ENCODE assay signal across 1 cellular context in genomic region chrX:120309873-120310730, GRCh38.
TF ChIP-seq lines count a peak whose summit lies in the region.

No MANE protein-coding gene starts in this region.

TF ChIP-seq in HEK293, 187 proteins besides CTCF, POLR2A, EP300 and RAD21 (continued from another document and continues in another):
- no peak for TF ChIP-seq GFI1B (tag by site-specific recombination; IDR thresholded peaks at IDR 0.05)
- TF ChIP-seq ZNF660 (tag by site-specific recombination; IDR thresholded peaks at IDR 0.05): no peak
- TF ChIP-seq ZNF37A (tag by site-specific recombination; IDR thresholded peaks at IDR 0.05): no peak
- TF ChIP-seq FEZF1 (tag by site-specific recombination; IDR thresholded peaks at IDR 0.05): no peak
- TF ChIP-seq ZIC2 (tag by site-specific recombination; IDR thresholded peaks at IDR 0.05): no peak
- TF ChIP-seq PRDM1 (tag by site-specific recombination; IDR thresholded peaks at IDR 0.05): peak; percentile 26; the same call in 1 of the 2 replicates
- 0 out of 2 replicates have a peak, but pooled peaks have one; percentile 9 for TF ChIP-seq ZNF501 (tag by site-specific recombination; IDR thresholded peaks at IDR 0.05)
- TF ChIP-seq ZNF311 (tag by site-specific recombination; IDR thresholded peaks at IDR 0.05; ENCODE audit: borderline replicate concordance): no peak
- TF ChIP-seq ZBTB11 (tag by site-specific recombination; conservative IDR thresholded peaks at IDR 0.05; ENCODE audit: low read depth): no peak
- no peak for TF ChIP-seq ZNF530 (tag by site-specific recombination; IDR thresholded peaks at IDR 0.05; ENCODE audit: low read depth)
- no peak for TF ChIP-seq OSR2 (tag by site-specific recombination; IDR thresholded peaks at IDR 0.05)
- 0 out of 2 replicates have a peak, but pooled peaks have one; percentile 1 for TF ChIP-seq ZFP69B (tag by site-specific recombination; IDR thresholded peaks at IDR 0.05)
- no peak for TF ChIP-seq ZFP37 (tag by site-specific recombination; IDR thresholded peaks at IDR 0.05)
- no peak for TF ChIP-seq ZNF548 (tag by site-specific recombination; IDR thresholded peaks at IDR 0.05)
- TF ChIP-seq, protein P1, sequence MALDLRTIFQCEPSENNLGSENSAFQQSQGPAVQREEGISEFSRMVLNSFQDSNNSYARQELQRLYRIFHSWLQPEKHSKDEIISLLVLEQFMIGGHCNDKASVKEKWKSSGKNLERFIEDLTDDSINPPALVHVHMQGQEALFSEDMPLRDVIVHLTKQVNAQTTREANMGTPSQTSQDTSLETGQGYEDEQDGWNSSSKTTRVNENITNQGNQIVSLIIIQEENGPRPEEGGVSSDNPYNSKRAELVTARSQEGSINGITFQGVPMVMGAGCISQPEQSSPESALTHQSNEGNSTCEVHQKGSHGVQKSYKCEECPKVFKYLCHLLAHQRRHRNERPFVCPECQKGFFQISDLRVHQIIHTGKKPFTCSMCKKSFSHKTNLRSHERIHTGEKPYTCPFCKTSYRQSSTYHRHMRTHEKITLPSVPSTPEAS (tag by site-specific recombination; IDR thresholded peaks at IDR 0.05): no peak
- no peak for TF ChIP-seq ZNF2 (tag by site-specific recombination; IDR thresholded peaks at IDR 0.05)
- no peak for TF ChIP-seq ZNF621 (tag by site-specific recombination; IDR thresholded peaks at IDR 0.05)
- no peak for TF ChIP-seq EGR2 (tag by site-specific recombination; IDR thresholded peaks at IDR 0.05; ENCODE audit: low read depth)
- TF ChIP-seq KLF10 (tag by site-specific recombination; IDR thresholded peaks at IDR 0.05): no peak
- TF ChIP-seq, protein P2, sequence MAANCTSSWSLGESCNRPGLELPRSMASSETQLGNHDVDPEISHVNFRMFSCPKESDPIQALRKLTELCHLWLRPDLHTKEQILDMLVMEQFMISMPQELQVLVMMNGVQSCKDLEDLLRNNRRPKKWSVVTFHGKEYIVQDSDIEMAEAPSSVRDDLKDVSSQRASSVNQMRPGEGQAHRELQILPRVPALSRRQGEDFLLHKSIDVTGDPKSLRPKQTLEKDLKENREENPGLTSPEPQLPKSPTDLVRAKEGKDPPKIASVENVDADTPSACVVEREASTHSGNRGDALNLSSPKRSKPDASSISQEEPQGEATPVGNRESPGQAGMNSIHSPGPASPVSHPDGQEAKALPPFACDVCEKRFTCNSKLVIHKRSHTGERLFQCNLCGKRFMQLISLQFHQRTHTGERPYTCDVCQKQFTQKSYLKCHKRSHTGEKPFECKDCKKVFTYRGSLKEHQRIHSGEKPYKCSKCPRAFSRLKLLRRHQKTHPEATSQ (tag by site-specific recombination; IDR thresholded peaks at IDR 0.05): no peak
- no peak for TF ChIP-seq ZNF19 (tag by site-specific recombination; IDR thresholded peaks at IDR 0.05; ENCODE audit: low read depth)
- TF ChIP-seq ZNF639 (tag by site-specific recombination; IDR thresholded peaks at IDR 0.05): no peak
- no peak for TF ChIP-seq ZNF571 (tag by site-specific recombination; IDR thresholded peaks at IDR 0.05)
- no peak for TF ChIP-seq KLF1 (tag by site-specific recombination; IDR thresholded peaks at IDR 0.05)
- no peak for TF ChIP-seq ZNF654 (tag by site-specific recombination; IDR thresholded peaks at IDR 0.05; ENCODE audit: low read depth)
- TF ChIP-seq ZNF830 (tag by site-specific recombination; IDR thresholded peaks at IDR 0.05; ENCODE audit: low read depth): no peak
- TF ChIP-seq MZF1 (tag by site-specific recombination; IDR thresholded peaks at IDR 0.05; ENCODE audit: borderline replicate concordance): no peak
- no peak; the same call in 1 of the 2 replicates for TF ChIP-seq ZNF398 (tag by site-specific recombination; IDR thresholded peaks at IDR 0.05)
- TF ChIP-seq ZNF366 (tag by site-specific recombination; conservative IDR thresholded peaks at IDR 0.05): 0 out of 2 replicates have a peak, but pooled peaks have one; percentile 11
- TF ChIP-seq, protein P3, sequence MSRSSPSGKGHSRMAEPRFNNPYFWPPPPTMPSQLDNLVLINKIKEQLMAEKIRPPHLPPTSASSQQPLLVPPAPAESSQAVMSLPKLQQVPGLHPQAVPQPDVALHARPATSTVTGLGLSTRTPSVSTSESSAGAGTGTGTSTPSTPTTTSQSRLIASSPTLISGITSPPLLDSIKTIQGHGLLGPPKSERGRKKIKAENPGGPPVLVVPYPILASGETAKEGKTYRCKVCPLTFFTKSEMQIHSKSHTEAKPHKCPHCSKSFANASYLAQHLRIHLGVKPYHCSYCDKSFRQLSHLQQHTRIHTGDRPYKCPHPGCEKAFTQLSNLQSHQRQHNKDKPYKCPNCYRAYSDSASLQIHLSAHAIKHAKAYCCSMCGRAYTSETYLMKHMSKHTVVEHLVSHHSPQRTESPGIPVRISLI (tag by site-specific recombination; IDR thresholded peaks at IDR 0.05): no peak
- TF ChIP-seq ZNF23 (tag by site-specific recombination; IDR thresholded peaks at IDR 0.05; ENCODE audit: borderline replicate concordance): no peak
- TF ChIP-seq ZNF354C (tag by site-specific recombination; IDR thresholded peaks at IDR 0.05; ENCODE audit: borderline replicate concordance, low read depth): no peak
- no peak for TF ChIP-seq ZNF585B (tag by site-specific recombination; IDR thresholded peaks at IDR 0.05)
- TF ChIP-seq ZBTB48 (tag by site-specific recombination; IDR thresholded peaks at IDR 0.05): no peak
- no peak for TF ChIP-seq ZNF707 (tag by site-specific recombination; IDR thresholded peaks at IDR 0.05)
- TF ChIP-seq ZFHX2 (tag by site-specific recombination; conservative IDR thresholded peaks at IDR 0.05): no peak
- no peak for TF ChIP-seq ZNF792 (tag by site-specific recombination; IDR thresholded peaks at IDR 0.05)
- no peak for TF ChIP-seq ZNF623 (tag by site-specific recombination; IDR thresholded peaks at IDR 0.05)
- no peak for TF ChIP-seq ZNF791 (tag by site-specific recombination; IDR thresholded peaks at IDR 0.05)
- TF ChIP-seq, protein P4, sequence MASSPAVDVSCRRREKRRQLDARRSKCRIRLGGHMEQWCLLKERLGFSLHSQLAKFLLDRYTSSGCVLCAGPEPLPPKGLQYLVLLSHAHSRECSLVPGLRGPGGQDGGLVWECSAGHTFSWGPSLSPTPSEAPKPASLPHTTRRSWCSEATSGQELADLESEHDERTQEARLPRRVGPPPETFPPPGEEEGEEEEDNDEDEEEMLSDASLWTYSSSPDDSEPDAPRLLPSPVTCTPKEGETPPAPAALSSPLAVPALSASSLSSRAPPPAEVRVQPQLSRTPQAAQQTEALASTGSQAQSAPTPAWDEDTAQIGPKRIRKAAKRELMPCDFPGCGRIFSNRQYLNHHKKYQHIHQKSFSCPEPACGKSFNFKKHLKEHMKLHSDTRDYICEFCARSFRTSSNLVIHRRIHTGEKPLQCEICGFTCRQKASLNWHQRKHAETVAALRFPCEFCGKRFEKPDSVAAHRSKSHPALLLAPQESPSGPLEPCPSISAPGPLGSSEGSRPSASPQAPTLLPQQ (tag by site-specific recombination; IDR thresholded peaks at IDR 0.05): no peak
- TF ChIP-seq ZNF518A (tag by site-specific recombination; conservative IDR thresholded peaks at IDR 0.05; ENCODE audit: low read depth): no peak
- TF ChIP-seq ZNF610 (tag by site-specific recombination; IDR thresholded peaks at IDR 0.05; ENCODE audit: borderline replicate concordance): no peak
- no peak for TF ChIP-seq ZNF248 (tag by site-specific recombination; IDR thresholded peaks at IDR 0.05)
- TF ChIP-seq, protein P5, sequence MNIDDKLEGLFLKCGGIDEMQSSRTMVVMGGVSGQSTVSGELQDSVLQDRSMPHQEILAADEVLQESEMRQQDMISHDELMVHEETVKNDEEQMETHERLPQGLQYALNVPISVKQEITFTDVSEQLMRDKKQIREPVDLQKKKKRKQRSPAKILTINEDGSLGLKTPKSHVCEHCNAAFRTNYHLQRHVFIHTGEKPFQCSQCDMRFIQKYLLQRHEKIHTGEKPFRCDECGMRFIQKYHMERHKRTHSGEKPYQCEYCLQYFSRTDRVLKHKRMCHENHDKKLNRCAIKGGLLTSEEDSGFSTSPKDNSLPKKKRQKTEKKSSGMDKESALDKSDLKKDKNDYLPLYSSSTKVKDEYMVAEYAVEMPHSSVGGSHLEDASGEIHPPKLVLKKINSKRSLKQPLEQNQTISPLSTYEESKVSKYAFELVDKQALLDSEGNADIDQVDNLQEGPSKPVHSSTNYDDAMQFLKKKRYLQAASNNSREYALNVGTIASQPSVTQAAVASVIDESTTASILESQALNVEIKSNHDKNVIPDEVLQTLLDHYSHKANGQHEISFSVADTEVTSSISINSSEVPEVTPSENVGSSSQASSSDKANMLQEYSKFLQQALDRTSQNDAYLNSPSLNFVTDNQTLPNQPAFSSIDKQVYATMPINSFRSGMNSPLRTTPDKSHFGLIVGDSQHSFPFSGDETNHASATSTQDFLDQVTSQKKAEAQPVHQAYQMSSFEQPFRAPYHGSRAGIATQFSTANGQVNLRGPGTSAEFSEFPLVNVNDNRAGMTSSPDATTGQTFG (tag by site-specific recombination; IDR thresholded peaks at IDR 0.05; ENCODE audit: borderline replicate concordance): no peak
- TF ChIP-seq ZBTB20 (tag by site-specific recombination; IDR thresholded peaks at IDR 0.05): no peak; the same call in 1 of the 2 replicates
- TF ChIP-seq WT1 (tag by site-specific recombination; IDR thresholded peaks at IDR 0.05): 0 out of 2 replicates have a peak, but pooled peaks have one; percentile 0
- TF ChIP-seq ZNF239 (tag by site-specific recombination; IDR thresholded peaks at IDR 0.05): no peak
